ENCODE assay signal across 8 cellular contexts in genomic region chr1:228407118-228408040, GRCh38. TPM values are rescaled to one million over a fixed set of nuclear protein-coding genes. Genes with fewer than 3 reads are reported as not detected.
DNase-seq lines count a peak whose midpoint lies in the region; ATAC-seq, FAIRE-seq and TF ChIP-seq lines count a peak whose summit lies in the region.

No MANE protein-coding gene starts in this region.

- H3K9me1 ChIP-seq in K562 (ENCODE audit: control insufficient read depth, insufficient read depth, low read length), result peaks cover 8% of the 10 kb centered on the region

- TF ChIP-seq CTCF in A549 (IDR thresholded peaks at IDR 0.05), result no peak
- TF ChIP-seq CTCF in K562 (IDR thresholded peaks at IDR 0.05 in 2 of 3, conservative IDR thresholded peaks at IDR 0.05 in 1 of 3; ENCODE audit: insufficient read depth in 2 of 3, low read depth in 1 of 3, low read length in 3 of 3), result no peak

- no peak for DNase-seq in A549 (ENCODE audit: low read depth in 1 of 2, low spot score in 1 of 2)
- DNase-seq in HEK293T (ENCODE audit: extremely low spot score), result no peak
- DNase-seq in K562 (ENCODE audit: extremely low read depth in 1 of 4, low spot score in 3 of 4), result no peak
- DNase-seq in NCI-H524 treated with DMSO at 0.1 percent for 48 hours (lab: John Stamatoyannopoulos, UW), result no peak
- no peak for DNase-seq in SK-N-DZ (ENCODE audit: low spot score)
- no peak for DNase-seq in NCI-H2171 (lab: John Stamatoyannopoulos, UW)

- in situ Hi-C loops in K562 (cut with MboI), result no loop called here

- H3K4me3 ChIP-seq in A549 (peak overlapping the region; percentile 97), K562 (peak overlapping the region; percentile 55), mononuclear cell (ENCODE audit: low read length) (peak overlapping the region; percentile 80)

- BruUV-seq in K562 (replicated peaks; lab: Mats Ljungman, UMichigan), result TSS peak; percentile 73

- FAIRE-seq in A549 (lab: Jason Lieb, UNC) (no peak), K562 (lab: Jason Lieb, UNC) (no peak)

- POLR2A ChIA-PET in A549 (lab: Yijun Ruan, JAX) (interaction anchor here (0.5 to 1.1 kb wide), 15 partner anchors 8 to 1354 kb away, joined by 3 to 18 read pairs (median 6); partner anchors contain the start of gene RNF187), HEK293T (lab: Yijun Ruan, JAX) (interaction anchor here (1.0 to 3.7 kb wide), 7 partner anchors 8 to 57 kb away, joined by 3 to 33 read pairs (median 3); a partner anchor contains a TSS), K562 (lab: Yijun Ruan, JAX) (interaction anchor here (1.4 to 6.2 kb wide), 4 partner anchors 13 to 50 kb away, joined by 4 to 78 read pairs (median 10); a partner anchor contains a TSS)

- peak; percentile 67 to 81 for ATAC-seq in A549
- ATAC-seq in K562, result no peak
- no peak for ATAC-seq in GM21576 (IDR thresholded peaks at IDR 0.05; ENCODE audit: unreplicated experiment)

- intact Hi-C loops in K562 (cut with micrococcal nuclease), result loop anchor here (2.0 kb wide), 1 partner anchor 67 kb away; no protein-coding TSS in a partner anchor

- H3K79me2 ChIP-seq in K562 (ENCODE audit: control insufficient read depth, insufficient read depth, low read length), result peaks cover 56% of the 10 kb centered on the region

- H3K4me2 ChIP-seq in A549 (peak overlapping the region; percentile 86), K562 (ENCODE audit: insufficient read depth, low read length) (peak overlapping the region; percentile 92)

- peaks cover 33% of the 10 kb centered on the region for H4K20me1 ChIP-seq in K562 (replicated peaks; ENCODE audit: control insufficient read depth, insufficient read depth, low read length)

- peak overlapping the region; percentile 94 for H2AFZ ChIP-seq in K562 (ENCODE audit: low read depth, low read length)

- H3K9me3 ChIP-seq in A549 (no peaks in the 10 kb centered on the region), K562 (replicated peaks; ENCODE audit: control insufficient read depth, insufficient read depth, low read depth, low read length) (0 out of 2 replicates have a peak, but pooled peaks cover 1% of the 10 kb centered on the region), mononuclear cell (ENCODE audit: low read depth, low read length) (no peaks in the 10 kb centered on the region)

- peaks cover 30% of the 10 kb centered on the region for H3K4me1 ChIP-seq in A549
- peaks cover 47 to 65% of the 10 kb centered on the region in 2 experiments for H3K4me1 ChIP-seq in K562 (replicated peaks in 1 of 2; ENCODE audit: control insufficient read depth in 2 of 2, insufficient read depth in 2 of 2, low read length in 2 of 2)
- H3K4me1 ChIP-seq in mononuclear cell (ENCODE audit: insufficient read depth, low read length), result peaks cover 45% of the 10 kb centered on the region

- no peaks in the 10 kb centered on the region for H3K27me3 ChIP-seq in K562 (ENCODE audit: control insufficient read depth in 2 of 2, insufficient read depth in 2 of 2, low read length in 2 of 2)
- no peaks in the 10 kb centered on the region for H3K27me3 ChIP-seq in mononuclear cell (ENCODE audit: insufficient read depth, low read length)

- TF ChIP-seq POLR2A in A549 (IDR thresholded peaks at IDR 0.05; ENCODE audit: low read length) (peak; percentile 61), K562 (conservative IDR thresholded peaks at IDR 0.05) (no peak; the same call in 1 of the 2 replicates)

- peak overlapping the region; percentile 59 to 93 for H3K9ac ChIP-seq in K562 (ENCODE audit: insufficient read depth in 1 of 2, low read depth in 2 of 2, low read length in 2 of 2)

- TF ChIP-seq RAD21 in A549 (conservative IDR thresholded peaks at IDR 0.05 in 1 of 2, IDR thresholded peaks at IDR 0.05 in 1 of 2), result no peak
- no peak for TF ChIP-seq RAD21 in K562 (CRISPR knock-in tag; conservative IDR thresholded peaks at IDR 0.05 in 1 of 2, IDR thresholded peaks at IDR 0.05 in 1 of 2)

- peaks cover 37% of the 10 kb centered on the region for H3K36me3 ChIP-seq in K562 (ENCODE audit: control insufficient read depth, insufficient read depth, low read length)

- TF ChIP-seq EP300 in A549 (IDR thresholded peaks at IDR 0.05), result no peak
- no peak for TF ChIP-seq EP300 in K562 (IDR thresholded peaks at IDR 0.05; ENCODE audit: low read length)

- H3K27ac ChIP-seq in A549, result peak overlapping the region; percentile 86 to 96
- peak overlapping the region; percentile 61 for H3K27ac ChIP-seq in K562 (ENCODE audit: extremely low read depth, low read depth, low read length)

- 20% methylated on average over 20 of the region's 28 CpGs for WGBS in A549 (ENCODE audit: missing lambda C conversion rate)
- 21% methylated on average over 23 of the region's 28 CpGs for WGBS in K562 (ENCODE audit: insufficient coverage, low coverage, missing lambda C conversion rate)

- CTCF ChIA-PET in A549 (lab: Yijun Ruan, JAX), result interaction anchor here (0.6 to 4.4 kb wide), 3 partner anchors 14 to 108 kb away, joined by 4 to 30 read pairs (median 6); no protein-coding TSS in a partner anchor
- CTCF ChIA-PET in HEK293T (lab: Yijun Ruan, JAX), result no interaction called here
- CTCF ChIA-PET in K562 (lab: Yijun Ruan, JAX; ENCODE audit: low intra/inter-chr PET ratio), result interaction anchor here (1.1 kb wide), 1 partner anchor 14 kb away, joined by 4 read pairs; no protein-coding TSS in a partner anchor

TF ChIP-seq in A549, 52 proteins besides CTCF, POLR2A, EP300 and RAD21 (continues in another document):
- TF ChIP-seq TP53 (CRISPR knock-in tag; IDR thresholded peaks at IDR 0.05) (no peak), PHF8 (IDR thresholded peaks at IDR 0.05; ENCODE audit: borderline replicate concordance, low read depth) (peak; percentile 46; the same call in 1 of the 2 replicates)

TF ChIP-seq in HEK293T, 16 proteins besides CTCF, POLR2A, EP300 and RAD21 (continues in another document):
- TF ChIP-seq FOXM1 (IDR thresholded peaks at IDR 0.05; ENCODE audit: borderline replicate concordance), result no peak
- TF ChIP-seq CTBP1 (IDR thresholded peaks at IDR 0.05; ENCODE audit: borderline replicate concordance), result no peak
- TF ChIP-seq ARNT (IDR thresholded peaks at IDR 0.05), result no peak

TF ChIP-seq in K562, 482 proteins besides CTCF, POLR2A, EP300 and RAD21 (continues in another document):
- no peak for TF ChIP-seq SIRT6 (IDR thresholded peaks at IDR 0.05; ENCODE audit: low read depth, low read length)

RNA-seq across cellular contexts. Expression of gene TRIM11, which starts 0.7 kb away (rescaled TPM):
- polyA plus RNA-seq in A549 (2011; rRNA removed) (9.3 and 9.9 TPM in 2 replicates), A549 (2017; fragmentation: RNase III; extraction: RNeasy Plus Mini Kit Qiagen cat#74134 plus additional on column Dnase treatment) (18.8 to 20.1 TPM (median 20.1 TPM) in 3 replicates), K562 (2011; rRNA removed) (17.5 and 26.5 TPM in 2 replicates), K562 (2014; fragmentation: Illumina TruSeq; extraction: Trizol) (33.7 and 35.0 TPM in 2 replicates), K562 (2014; fragmentation: Nextera tagmentation; extraction: Ambion mirVana) (1 to 10 TPM; 3.6 to 3.8 TPM), K562 (2014; rRNA removed) (34.4 and 43.0 TPM in 2 replicates)
- polyA plus RNA-seq in A549 (2012; cell fraction: cytosol; rRNA removed), result 12.2 and 16.1 TPM in 2 replicates
- polyA plus RNA-seq in A549 (2012; cell fraction: nucleus; rRNA removed), result 41.5 and 54.1 TPM in 2 replicates
- 15.7 and 16.0 TPM in 2 replicates for polyA minus RNA-seq in A549 (2011; rRNA and poly(A)+ RNA removed)
- total RNA-seq in K562 (2011; cell fraction: chromatin; rRNA removed; ENCODE audit: low replicate concordance), result 106 and 219 TPM in 2 replicates
- 114 and 116 TPM in 2 replicates for total RNA-seq in K562 (2011; cell fraction: nucleolus; rRNA removed)
- total RNA-seq in K562 (2011; cell fraction: nucleoplasm; rRNA removed), result 107 and 126 TPM in 2 replicates
- total RNA-seq in K562 (2014; rRNA removed) (45.1 and 49.1 TPM in 2 replicates), K562 (2014; rRNA removed; fragmentation: Illumina TruSeq; extraction: Trizol) (14.8 and 18.0 TPM in 2 replicates), K562 (2015; rRNA removed; fragmentation: Illumina TruSeq; extraction: Trizol) (29.7 and 29.8 TPM in 2 replicates), K562 (2021) (64.3 and 66.8 TPM in 2 replicates), mononuclear cell (34.5 TPM)
- 15.7 and 25.5 TPM in 2 replicates for polyA plus RNA-seq in K562 (2011; cell fraction: cytosol; rRNA removed)
- polyA plus RNA-seq in K562 (2011; cell fraction: nucleus; rRNA removed), result 67.6 and 116 TPM in 2 replicates
- 33.4 and 43.7 TPM in 2 replicates for polyA plus RNA-seq in K562 (2012)
- 24.4 and 25.6 TPM in 2 replicates for polyA minus RNA-seq in K562 (2011; rRNA and poly(A)+ RNA removed)
- polyA minus RNA-seq in K562 (2011; cell fraction: cytosol; rRNA and poly(A)+ RNA removed), result 22.2 and 23.9 TPM in 2 replicates
- polyA minus RNA-seq in K562 (2011; cell fraction: nucleus; rRNA and poly(A)+ RNA removed), result 42.0 and 46.8 TPM in 2 replicates
- polyA plus RNA-seq in SK-N-DZ (2014; cell fraction: cytosol; rRNA removed), result 23.7 and 32.9 TPM in 2 replicates
- polyA plus RNA-seq in SK-N-DZ (2014; cell fraction: nucleus; rRNA removed), result 38.7 and 64.1 TPM in 2 replicates

RNA-seq across cellular contexts. Expression of gene TRIM17, which starts 9.3 kb away (rescaled TPM):
- not detected in 2 replicates for polyA plus RNA-seq in A549 (2011; rRNA removed)
- not detected in 2 replicates for polyA plus RNA-seq in A549 (2012; cell fraction: cytosol; rRNA removed)
- polyA plus RNA-seq in A549 (2012; cell fraction: nucleus; rRNA removed), result 0.04 TPM in 1 of 2 replicates, not detected in the other
- polyA plus RNA-seq in A549 (2017; fragmentation: RNase III; extraction: RNeasy Plus Mini Kit Qiagen cat#74134 plus additional on column Dnase treatment), result not detected in 3 replicates
- not detected in 2 replicates for polyA minus RNA-seq in A549 (2011; rRNA and poly(A)+ RNA removed)
- total RNA-seq in K562 (2011; cell fraction: chromatin; rRNA removed; ENCODE audit: low replicate concordance), result not detected in 2 replicates
- 0.26 TPM in 1 of 2 replicates, not detected in the other for total RNA-seq in K562 (2011; cell fraction: nucleolus; rRNA removed)
- total RNA-seq in K562 (2011; cell fraction: nucleoplasm; rRNA removed), result not detected in 2 replicates
- total RNA-seq in K562 (2014; rRNA removed), result not detected in 2 replicates
- not detected in 2 replicates for total RNA-seq in K562 (2014; rRNA removed; fragmentation: Illumina TruSeq; extraction: Trizol)
- total RNA-seq in K562 (2015; rRNA removed; fragmentation: Illumina TruSeq; extraction: Trizol), result not detected in 2 replicates
- not detected in 2 replicates for total RNA-seq in K562 (2021)
- not detected in 2 replicates for polyA plus RNA-seq in K562 (2011; rRNA removed)
- not detected in 2 replicates for polyA plus RNA-seq in K562 (2011; cell fraction: cytosol; rRNA removed)
- 0.07 TPM in 1 of 2 replicates, not detected in the other for polyA plus RNA-seq in K562 (2011; cell fraction: nucleus; rRNA removed)
- polyA plus RNA-seq in K562 (2012), result 0.35 and 0.83 TPM in 2 replicates
- polyA plus RNA-seq in K562 (2014; fragmentation: Illumina TruSeq; extraction: Trizol), result not detected in 2 replicates
- polyA plus RNA-seq in K562 (2014; fragmentation: Nextera tagmentation; extraction: Ambion mirVana), result not detected
- polyA plus RNA-seq in K562 (2014; rRNA removed), result not detected in 2 replicates
- polyA minus RNA-seq in K562 (2011; rRNA and poly(A)+ RNA removed), result not detected in 2 replicates
- polyA minus RNA-seq in K562 (2011; cell fraction: cytosol; rRNA and poly(A)+ RNA removed), result not detected in 2 replicates
- not detected in 2 replicates for polyA minus RNA-seq in K562 (2011; cell fraction: nucleus; rRNA and poly(A)+ RNA removed)
- total RNA-seq in mononuclear cell, result 0.42 TPM
- 1.8 and 4.8 TPM in 2 replicates for polyA plus RNA-seq in SK-N-DZ (2014; cell fraction: cytosol; rRNA removed)
- 10.2 and 13.3 TPM in 2 replicates for polyA plus RNA-seq in SK-N-DZ (2014; cell fraction: nucleus; rRNA removed)

Comparison
In these comparisons a context has a peak if more than half of its experiments do, and no peak if none do; other contexts are left out.
1. ATAC-seq: peak in A549 (2 of 2); none in K562 (single experiment) and GM21576 (single experiment).
2. Of the 35 proteins assayed by ChIP-seq in both K562 and A549: peak only in K562: ESRRA, MAFK, MAZ and SMC3; only in A549: POLR2A; in both: PHF8; in neither: 27; mixed calls (peak in some experiments, not most) for 2.
3. Peak in every context shown above with its lines, with median percentiles within 50 percentile points of each other: H3K4me3 ChIP-seq.